ENCODE assay signal across 16 cellular contexts in the genomic region with DNA sequence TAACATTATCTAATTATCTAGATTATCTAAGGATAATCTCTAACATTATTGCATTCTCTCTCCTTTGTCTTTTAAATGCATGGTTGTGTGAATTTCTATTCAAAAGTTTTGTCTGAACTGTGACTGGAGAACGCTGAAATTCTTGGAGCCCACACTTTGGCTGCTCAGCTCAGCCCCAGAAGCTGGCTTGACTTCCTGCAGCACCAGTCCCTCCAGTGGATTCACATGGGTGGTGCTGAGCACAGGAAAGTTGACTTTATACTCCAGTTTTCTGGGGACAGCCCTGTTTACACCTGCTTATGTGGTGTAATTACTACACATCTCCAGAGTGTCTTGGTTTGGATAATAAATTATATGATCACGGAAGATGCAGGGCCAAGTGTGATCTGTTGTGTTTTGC.
"Had no signal": no experiment of that assay in that cellular context is flagged by ENCODE, and none has a peak within 500 bp of the region (broad histone marks: within the 10 kb centered on the region; RNA-seq: fewer than 3 reads in every experiment).

No MANE protein-coding gene starts in this region.

- DNase-seq: activated CD4-positive, alpha-beta T cell treated with anti-CD3 and anti-CD28 coated beads for 36 hours; activated CD4-positive, alpha-beta T cell treated with anti-CD3 and anti-CD28 coated beads, Interleukin-2, amount 50 U/mL, for 48 hours; activated gamma-delta T cell; cerebellar nuclear complex; effector CD4-positive, alpha-beta T cell; heart left ventricle; immature natural killer cell; mesenchymal stem cell; naive thymus-derived CD8-positive, alpha-beta T cell; pancreas; sigmoid colon; stimulated activated CD4-positive, alpha-beta T cell treated with anti-CD3 and anti-CD28 coated beads, Interleukin-4, amount 100 ng/mL, for 24 hours; stimulated activated naive B cell treated with anti-CD40 and anti-IgM and Interleukin-4, amounts not matched to agents 10 μg/mL and 1 μg/mL and 100 μg/mL, for 72 hours; thyroid gland had no signal

- ATAC-seq: activated CD4-positive, alpha-beta T cell treated with anti-CD3 and anti-CD28 coated beads for 36 hours; gastroesophageal sphincter; heart left ventricle; naive thymus-derived CD8-positive, alpha-beta T cell; pancreas; stimulated activated naive B cell treated with anti-CD40 and anti-IgM and Interleukin-4, amounts not matched to agents 10 μg/mL and 1 μg/mL and 100 μg/mL, for 72 hours had no signal

- H3K4me3 ChIP-seq: esophagus muscularis mucosa, gastroesophageal sphincter, heart left ventricle, pancreas, sigmoid colon, thyroid gland had no signal
